Comparison of ENCODE assay signal across 8 cellular contexts in the genomic region with DNA sequence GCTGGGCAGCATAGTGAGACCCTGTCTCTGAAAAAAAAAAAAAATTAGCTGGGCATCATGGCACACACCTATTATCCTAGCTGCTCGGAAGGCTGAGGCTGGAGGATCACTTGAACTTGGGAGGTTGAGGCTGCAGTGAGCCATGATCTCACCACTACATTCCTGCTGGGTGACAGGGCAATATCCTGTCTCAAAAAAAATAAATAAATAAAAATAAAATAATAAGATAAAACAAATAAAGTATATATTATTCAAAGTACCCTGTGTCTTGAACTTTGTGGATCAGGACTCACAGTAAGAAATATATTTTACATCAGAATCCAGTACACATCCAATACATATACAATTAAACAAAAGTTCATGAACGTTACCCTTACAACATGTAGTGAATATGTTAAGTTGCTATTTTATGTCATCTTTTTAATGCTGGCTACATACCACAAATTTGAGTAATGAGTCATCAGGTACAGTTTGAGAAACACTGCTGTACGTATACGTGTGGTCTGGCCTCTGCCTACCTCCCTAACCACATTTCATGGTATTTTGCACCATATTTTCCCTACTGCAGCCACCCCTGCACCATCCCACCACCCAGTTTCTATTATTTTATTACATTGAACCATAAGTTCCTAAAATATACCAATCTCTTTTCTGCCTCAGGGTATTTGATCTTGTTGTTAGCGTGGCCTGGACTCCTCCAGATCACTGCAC.
DNase-seq lines count a peak whose midpoint lies in the region; ATAC-seq lines count a peak whose summit lies in the region.

No MANE protein-coding gene starts in this region.

- peak; percentile 62 for ATAC-seq in stimulated activated naive CD8-positive, alpha-beta T cell treated with anti-CD3 and anti-CD28 coated beads, Interleukin-15, amount 100 ng/mL, for 72 hours

- no peak overlapping the region for H3K27ac Mint-ChIP-seq in stimulated activated naive CD8-positive, alpha-beta T cell treated with anti-CD3 and anti-CD28 coated beads, Interleukin-15, amount 100 ng/mL, for 72 hours

- peaks cover 14% of the 10 kb centered on the region for H3K4me1 Mint-ChIP-seq in stimulated activated naive CD8-positive, alpha-beta T cell treated with anti-CD3 and anti-CD28 coated beads, Interleukin-15, amount 100 ng/mL, for 72 hours

- no peaks in the 10 kb centered on the region for H3K27me3 Mint-ChIP-seq in stimulated activated naive CD8-positive, alpha-beta T cell treated with anti-CD3 and anti-CD28 coated beads, Interleukin-15, amount 100 ng/mL, for 72 hours

- H3K9me3 Mint-ChIP-seq in stimulated activated naive CD8-positive, alpha-beta T cell treated with anti-CD3 and anti-CD28 coated beads, Interleukin-15, amount 100 ng/mL, for 72 hours = no peaks in the 10 kb centered on the region

- peak; percentile 9 for DNase-seq in stimulated activated CD4-positive, alpha-beta T cell treated with anti-CD3 and anti-CD28 coated beads, Interleukin-2, amount 100 ng/mL, for 4 hours (ENCODE audit: low read depth)
- DNase-seq in stimulated activated CD4-positive, alpha-beta T cell treated with anti-CD3 and anti-CD28 coated beads, Interleukin-2, amount 100 ng/mL, for 48 hours = no peak
- DNase-seq in HK-2 (ENCODE audit: unreplicated experiment) = peak; percentile 41
- DNase-seq in amniotic stem cell (lab: John Stamatoyannopoulos, UW) = peak; percentile 53
- peak; percentile 41 to 46 for DNase-seq in stimulated activated naive CD8-positive, alpha-beta T cell treated with anti-CD3 and anti-CD28 coated beads, Interleukin-15, amount 100 ng/mL, for 72 hours
- no peak for DNase-seq in KBM-7
- DNase-seq in DMS 273 treated with DMSO at 0.1 percent for 48 hours (lab: John Stamatoyannopoulos, UW) = no peak
- no peak for DNase-seq in 8988T

- H3K4me3 Mint-ChIP-seq in stimulated activated naive CD8-positive, alpha-beta T cell treated with anti-CD3 and anti-CD28 coated beads, Interleukin-15, amount 100 ng/mL, for 72 hours = peak overlapping the region; percentile 38 to 56

- in situ Hi-C loops in KBM-7 (cut with MboI; ENCODE audit: low pct_unique_long_range_greater_than_20kb, low sequenced_read_pairs) = loop anchor here (25.0 kb wide), 1 partner anchor 751 kb away; no protein-coding TSS in a partner anchor

Comparison
In these comparisons a context has a peak if more than half of its experiments do, and no peak if none do; other contexts are left out.
1. DNase-seq: peak in stimulated activated CD4-positive, alpha-beta T cell treated with anti-CD3 and anti-CD28 coated beads, Interleukin-2, amount 100 ng/mL, for 4 hours (single experiment), HK-2 (single experiment), amniotic stem cell (single experiment) and stimulated activated naive CD8-positive, alpha-beta T cell treated with anti-CD3 and anti-CD28 coated beads, Interleukin-15, amount 100 ng/mL, for 72 hours (2 of 2); none in stimulated activated CD4-positive, alpha-beta T cell treated with anti-CD3 and anti-CD28 coated beads, Interleukin-2, amount 100 ng/mL, for 48 hours (0 of 2), KBM-7 (single experiment), DMS 273 treated with DMSO at 0.1 percent for 48 hours (single experiment) and 8988T (single experiment).